In the genomic region with DNA sequence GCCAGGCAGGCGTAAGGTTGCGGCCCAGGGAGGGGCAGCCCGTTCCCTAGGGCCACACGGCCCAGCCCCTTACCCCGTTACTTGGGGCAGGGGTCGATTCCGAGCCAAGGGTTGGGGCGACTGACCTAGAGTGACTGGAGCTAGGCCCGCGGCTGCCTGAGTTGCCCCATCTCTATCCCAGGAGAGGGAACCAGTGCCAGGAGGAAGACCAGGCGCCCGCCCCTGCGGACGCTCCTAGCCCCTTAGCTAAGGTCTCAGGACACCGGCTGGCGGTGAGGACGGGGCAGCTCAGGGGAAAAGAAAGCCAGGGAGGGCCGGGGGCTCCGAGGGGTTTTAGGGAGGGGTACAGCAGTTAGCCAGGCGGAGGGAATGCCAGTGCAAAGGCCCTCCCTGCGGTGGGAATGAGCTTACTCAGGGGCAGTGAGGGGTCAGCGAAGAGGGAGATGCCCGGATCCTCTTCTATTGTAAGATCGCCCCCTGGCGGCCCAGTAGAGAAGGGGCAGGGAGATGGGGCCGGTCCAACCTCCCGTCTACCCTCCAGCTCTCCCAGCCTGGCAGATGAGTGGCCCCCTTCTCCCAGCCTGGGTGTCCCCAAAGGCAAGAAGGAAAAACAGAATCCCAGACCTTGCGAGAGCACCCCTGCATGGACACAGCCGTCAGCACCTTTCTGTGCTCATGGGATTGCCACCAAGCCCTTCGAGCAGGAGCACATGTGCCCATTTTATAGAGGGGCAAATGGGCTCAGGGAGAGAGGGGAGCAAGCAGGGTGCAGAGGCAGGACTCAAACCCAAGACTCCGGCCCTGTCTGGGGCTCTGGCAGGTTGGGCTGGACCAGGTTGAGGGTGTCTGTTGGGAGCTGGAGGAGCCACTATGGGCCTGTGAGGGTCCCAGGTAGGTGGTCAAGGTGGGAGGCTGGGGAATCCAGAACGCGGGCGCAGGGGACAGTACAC, we compare ENCODE assay signal across 1 cellular context.
TF ChIP-seq lines count a peak whose summit lies in the region.

No MANE protein-coding gene starts in this region.

TF ChIP-seq in K562, 482 proteins besides CTCF, POLR2A, EP300 and RAD21 (continues in another document):
- TF ChIP-seq NCOA4 (IDR thresholded peaks at IDR 0.05; ENCODE audit: partially characterized antibody) (no peak), ZBTB7A (IDR thresholded peaks at IDR 0.05; ENCODE audit: borderline replicate concordance, control insufficient read depth, low read depth, low read length) (peak; percentile 33; the same call in 1 of the 2 replicates), NR2C2 (CRISPR knock-in tag; IDR thresholded peaks at IDR 0.05) (no peak), NR2C2 (tag; IDR thresholded peaks at IDR 0.05) (no peak), KDM1A (IDR thresholded peaks at IDR 0.05) (no peak), KAT2B (IDR thresholded peaks at IDR 0.05; ENCODE audit: low read depth, low read length) (no peak), CTCFL (IDR thresholded peaks at IDR 0.05; ENCODE audit: borderline replicate concordance, insufficient read depth, low read depth, low read length, poor library complexity, severe bottlenecking) (peak; percentile 56), SMC3 (conservative IDR thresholded peaks at IDR 0.05; ENCODE audit: insufficient read depth, low read depth, low read length) (peak; percentile 77), ZNF212 (CRISPR knock-in tag; IDR thresholded peaks at IDR 0.05) (no peak), ETV1 (tag; conservative IDR thresholded peaks at IDR 0.05; ENCODE audit: low read depth) (no peak), MIER1 (IDR thresholded peaks at IDR 0.05; ENCODE audit: low read depth) (peak; percentile 4; the same call in 1 of the 2 replicates), BCOR (IDR thresholded peaks at IDR 0.05) (peak; percentile 40; the same call in 1 of the 2 replicates), XRCC5 (IDR thresholded peaks at IDR 0.05; ENCODE audit: low read depth, low read length) (0 out of 2 replicates have a peak, but pooled peaks have one; percentile 28), CHD7 (IDR thresholded peaks at IDR 0.05; ENCODE audit: low read depth, low read length) (no peak), NFIX (CRISPR knock-in tag; IDR thresholded peaks at IDR 0.05; ENCODE audit: low read depth) (no peak), ZNF398 (CRISPR knock-in tag; IDR thresholded peaks at IDR 0.05) (no peak), PTBP1 (IDR thresholded peaks at IDR 0.05; ENCODE audit: low read depth, low read length) (0 out of 2 replicates have a peak, but pooled peaks have one; percentile 7), KLF16 (IDR thresholded peaks at IDR 0.05) (0 out of 2 replicates have a peak, but pooled peaks have one; percentile 24), ZNF77 (CRISPR knock-in tag; IDR thresholded peaks at IDR 0.05) (no peak), PTTG1 (tag; IDR thresholded peaks at IDR 0.05; ENCODE audit: low read depth) (no peak), ZNF316 (IDR thresholded peaks at IDR 0.05) (no peak), TFAP4 (CRISPR knock-in tag; IDR thresholded peaks at IDR 0.05; ENCODE audit: borderline replicate concordance) (0 out of 2 replicates have a peak, but pooled peaks have one; percentile 10)
- TF ChIP-seq, protein P1, sequence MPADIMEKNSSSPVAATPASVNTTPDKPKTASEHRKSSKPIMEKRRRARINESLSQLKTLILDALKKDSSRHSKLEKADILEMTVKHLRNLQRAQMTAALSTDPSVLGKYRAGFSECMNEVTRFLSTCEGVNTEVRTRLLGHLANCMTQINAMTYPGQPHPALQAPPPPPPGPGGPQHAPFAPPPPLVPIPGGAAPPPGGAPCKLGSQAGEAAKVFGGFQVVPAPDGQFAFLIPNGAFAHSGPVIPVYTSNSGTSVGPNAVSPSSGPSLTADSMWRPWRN (IDR thresholded peaks at IDR 0.05; ENCODE audit: low read depth): no peak
- TF ChIP-seq, protein P2, sequence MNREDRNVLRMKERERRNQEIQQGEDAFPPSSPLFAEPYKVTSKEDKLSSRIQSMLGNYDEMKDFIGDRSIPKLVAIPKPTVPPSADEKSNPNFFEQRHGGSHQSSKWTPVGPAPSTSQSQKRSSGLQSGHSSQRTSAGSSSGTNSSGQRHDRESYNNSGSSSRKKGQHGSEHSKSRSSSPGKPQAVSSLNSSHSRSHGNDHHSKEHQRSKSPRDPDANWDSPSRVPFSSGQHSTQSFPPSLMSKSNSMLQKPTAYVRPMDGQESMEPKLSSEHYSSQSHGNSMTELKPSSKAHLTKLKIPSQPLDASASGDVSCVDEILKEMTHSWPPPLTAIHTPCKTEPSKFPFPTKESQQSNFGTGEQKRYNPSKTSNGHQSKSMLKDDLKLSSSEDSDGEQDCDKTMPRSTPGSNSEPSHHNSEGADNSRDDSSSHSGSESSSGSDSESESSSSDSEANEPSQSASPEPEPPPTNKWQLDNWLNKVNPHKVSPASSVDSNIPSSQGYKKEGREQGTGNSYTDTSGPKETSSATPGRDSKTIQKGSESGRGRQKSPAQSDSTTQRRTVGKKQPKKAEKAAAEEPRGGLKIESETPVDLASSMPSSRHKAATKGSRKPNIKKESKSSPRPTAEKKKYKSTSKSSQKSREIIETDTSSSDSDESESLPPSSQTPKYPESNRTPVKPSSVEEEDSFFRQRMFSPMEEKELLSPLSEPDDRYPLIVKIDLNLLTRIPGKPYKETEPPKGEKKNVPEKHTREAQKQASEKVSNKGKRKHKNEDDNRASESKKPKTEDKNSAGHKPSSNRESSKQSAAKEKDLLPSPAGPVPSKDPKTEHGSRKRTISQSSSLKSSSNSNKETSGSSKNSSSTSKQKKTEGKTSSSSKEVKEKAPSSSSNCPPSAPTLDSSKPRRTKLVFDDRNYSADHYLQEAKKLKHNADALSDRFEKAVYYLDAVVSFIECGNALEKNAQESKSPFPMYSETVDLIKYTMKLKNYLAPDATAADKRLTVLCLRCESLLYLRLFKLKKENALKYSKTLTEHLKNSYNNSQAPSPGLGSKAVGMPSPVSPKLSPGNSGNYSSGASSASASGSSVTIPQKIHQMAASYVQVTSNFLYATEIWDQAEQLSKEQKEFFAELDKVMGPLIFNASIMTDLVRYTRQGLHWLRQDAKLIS (CRISPR knock-in tag; IDR thresholded peaks at IDR 0.05): no peak
- TF ChIP-seq, protein P3, sequence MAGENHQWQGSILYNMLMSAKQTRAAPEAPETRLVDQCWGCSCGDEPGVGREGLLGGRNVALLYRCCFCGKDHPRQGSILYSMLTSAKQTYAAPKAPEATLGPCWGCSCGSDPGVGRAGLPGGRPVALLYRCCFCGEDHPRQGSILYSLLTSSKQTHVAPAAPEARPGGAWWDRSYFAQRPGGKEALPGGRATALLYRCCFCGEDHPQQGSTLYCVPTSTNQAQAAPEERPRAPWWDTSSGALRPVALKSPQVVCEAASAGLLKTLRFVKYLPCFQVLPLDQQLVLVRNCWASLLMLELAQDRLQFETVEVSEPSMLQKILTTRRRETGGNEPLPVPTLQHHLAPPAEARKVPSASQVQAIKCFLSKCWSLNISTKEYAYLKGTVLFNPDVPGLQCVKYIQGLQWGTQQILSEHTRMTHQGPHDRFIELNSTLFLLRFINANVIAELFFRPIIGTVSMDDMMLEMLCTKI (IDR thresholded peaks at IDR 0.05; ENCODE audit: partially characterized antibody): no peak
